ENCODE assay signal across 1 cellular context in the genomic region with DNA sequence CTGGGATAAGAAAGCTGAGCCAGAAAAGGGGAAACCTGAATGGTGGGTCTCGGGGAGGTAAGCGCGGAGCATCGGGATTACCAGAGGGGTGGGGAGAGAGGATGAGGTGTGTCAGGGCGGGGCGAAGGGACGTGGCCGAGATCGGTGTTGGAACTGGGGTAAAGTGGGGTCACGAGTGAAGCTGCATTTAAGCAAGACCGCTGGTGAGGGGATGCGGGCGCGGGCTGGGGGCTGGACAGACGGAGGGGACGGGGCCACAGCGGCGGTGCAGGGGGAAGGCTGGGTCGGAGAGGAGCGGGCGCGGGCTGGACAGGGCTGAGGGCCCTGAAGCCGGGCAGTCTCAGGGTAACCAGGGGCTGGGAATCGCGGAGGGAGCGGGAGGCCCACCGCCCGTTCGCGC.
TF ChIP-seq lines count a peak whose summit lies in the region.

No MANE protein-coding gene starts in this region.

TF ChIP-seq in HepG2, 621 proteins besides CTCF, POLR2A, EP300 and RAD21:
- peak; percentile 61; the same call in 1 of the 2 replicates for TF ChIP-seq ZFP90 (CRISPR knock-in tag; IDR thresholded peaks at IDR 0.05; ENCODE audit: borderline replicate concordance)
- TF ChIP-seq, protein P1, sequence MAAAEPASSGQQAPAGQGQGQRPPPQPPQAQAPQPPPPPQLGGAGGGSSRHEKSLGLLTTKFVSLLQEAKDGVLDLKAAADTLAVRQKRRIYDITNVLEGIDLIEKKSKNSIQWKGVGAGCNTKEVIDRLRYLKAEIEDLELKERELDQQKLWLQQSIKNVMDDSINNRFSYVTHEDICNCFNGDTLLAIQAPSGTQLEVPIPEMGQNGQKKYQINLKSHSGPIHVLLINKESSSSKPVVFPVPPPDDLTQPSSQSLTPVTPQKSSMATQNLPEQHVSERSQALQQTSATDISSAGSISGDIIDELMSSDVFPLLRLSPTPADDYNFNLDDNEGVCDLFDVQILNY (CRISPR knock-in tag; conservative IDR thresholded peaks at IDR 0.05): 0 out of 2 replicates have a peak, but pooled peaks have one; percentile 28
- 0 out of 2 replicates have a peak, but pooled peaks have one; percentile 43 for TF ChIP-seq ATAD3A (CRISPR knock-in tag; IDR thresholded peaks at IDR 0.05)
- TF ChIP-seq, protein P2, sequence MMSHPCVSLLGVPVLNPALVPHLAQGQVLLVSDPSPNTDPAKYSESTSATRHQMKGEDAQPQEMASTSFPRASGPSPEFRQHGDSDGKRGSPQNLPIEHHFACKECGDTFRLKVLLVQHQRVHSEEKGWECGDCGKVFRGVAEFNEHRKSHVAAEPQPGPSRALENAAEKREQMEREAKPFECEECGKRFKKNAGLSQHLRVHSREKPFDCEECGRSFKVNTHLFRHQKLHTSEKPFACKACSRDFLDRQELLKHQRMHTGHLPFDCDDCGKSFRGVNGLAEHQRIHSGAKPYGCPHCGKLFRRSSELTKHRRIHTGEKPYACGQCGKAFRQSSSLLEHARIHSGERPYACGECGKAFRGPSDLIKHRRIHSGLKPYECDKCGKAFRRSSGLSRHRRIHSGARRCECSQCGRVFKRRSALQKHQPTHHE (CRISPR knock-in tag; IDR thresholded peaks at IDR 0.05; ENCODE audit: borderline replicate concordance): peak; percentile 58; the same call in 1 of the 2 replicates
